In genomic region chr16:67645397-67646121, GRCh38 we compare ENCODE assay signal across 9 cellular contexts. TPM values are rescaled to one million over a fixed set of nuclear protein-coding genes. Genes with fewer than 3 reads are reported as not detected.
A peak's percentile ranks its signal among the peaks of the same experiment; 100 is the strongest.
DNase-seq lines count a peak whose midpoint lies in the region; ATAC-seq, FAIRE-seq and TF ChIP-seq lines count a peak whose summit lies in the region.
"Had no signal": no experiment of that assay in that cellular context is flagged by ENCODE, and none has a peak within 500 bp of the region (broad histone marks: within the 10 kb centered on the region; RNA-seq: fewer than 3 reads in every experiment).

No MANE protein-coding gene starts in this region.

- no peak for TF ChIP-seq POLR2A in H1 (IDR thresholded peaks at IDR 0.05; ENCODE audit: control extremely low read depth in 1 of 2, low read depth in 2 of 2, low read length in 2 of 2)

- H3K27ac ChIP-seq in KMS-11 (peak overlapping the region; percentile 87), H1 (ENCODE audit: low read depth, low read length) (no peak overlapping the region), thymus (ENCODE audit: low read depth) (peak overlapping the region; percentile 89)

- peaks cover 6% of the 10 kb centered on the region; the same call in 1 of the 2 replicates for H3K23me2 ChIP-seq in H1 (ENCODE audit: low read depth, low read length)

- POLR2A ChIA-PET in H1 (lab: Charles Lee; ENCODE audit: partially characterized antibody): interaction anchor here (0.5 to 4.5 kb wide), 8 partner anchors 12 to 125 kb away, joined by 3 to 27 read pairs (median 4); partner anchors contain the start of genes ACD, CTCF and PARD6A

- peaks cover 29% of the 10 kb centered on the region for H3K4me1 Mint-ChIP-seq in activated naive CD4-positive, alpha-beta T cell treated with anti-CD3 and anti-CD28 coated beads, Interleukin-2, amount 10 ng/mL, durations not matched to agents 7 days and 5 days

- H2BK15ac ChIP-seq in H1 (ENCODE audit: low read length): peak overlapping the region; percentile 72; the same call in 1 of the 2 replicates

- H4K91ac ChIP-seq in H1 (replicated peaks; ENCODE audit: insufficient read length, low read length): peak overlapping the region; percentile 42

- H3K18ac ChIP-seq in H1 (ENCODE audit: extremely low read depth, low read length): no peak overlapping the region; the same call in 1 of the 2 replicates

- H3K79me1 ChIP-seq in H1 (ENCODE audit: low read depth, low read length): no peaks in the 10 kb centered on the region

- no peak overlapping the region for H3K23ac ChIP-seq in H1 (ENCODE audit: insufficient read length)

- H3K27me3 Mint-ChIP-seq in activated naive CD4-positive, alpha-beta T cell treated with anti-CD3 and anti-CD28 coated beads, Interleukin-2, amount 10 ng/mL, durations not matched to agents 7 days and 5 days: no peaks in the 10 kb centered on the region

- peak overlapping the region; percentile 88 for H2AFZ ChIP-seq in KMS-11 (ENCODE audit: low read depth)
- peak overlapping the region; percentile 54; the same call in 1 of the 2 replicates for H2AFZ ChIP-seq in H1 (ENCODE audit: low read length)

- no peak for TF ChIP-seq RAD21 in H1 (IDR thresholded peaks at IDR 0.05 in 1 of 2, conservative IDR thresholded peaks at IDR 0.05 in 1 of 2; ENCODE audit: low read depth in 2 of 2, low read length in 2 of 2)

- no peaks in the 10 kb centered on the region for H3K9me3 Mint-ChIP-seq in activated naive CD4-positive, alpha-beta T cell treated with anti-CD3 and anti-CD28 coated beads, Interleukin-2, amount 10 ng/mL, durations not matched to agents 7 days and 5 days

- peak overlapping the region; percentile 87; the same call in 1 of the 2 replicates for H4K8ac ChIP-seq in H1 (ENCODE audit: extremely low read depth, insufficient read depth, low read length)

- H3K4me1 ChIP-seq in KMS-11 (ENCODE audit: low read depth, poor library complexity, severe bottlenecking) (peaks cover 12% of the 10 kb centered on the region), H1 (replicated peaks in 1 of 4; ENCODE audit: control insufficient read depth in 3 of 4, insufficient read depth in 4 of 4, low read length in 3 of 4) (peaks cover 0 to 16% (median 6%) of the 10 kb centered on the region in 4 experiments; a peak in 5 of 7 replicates), thymus (ENCODE audit: control insufficient read depth, insufficient read depth, low read length) (peaks cover 6% of the 10 kb centered on the region)

- no peak overlapping the region for H2AK5ac ChIP-seq in H1 (ENCODE audit: low read depth, low read length)

- DNase-seq in activated naive CD4-positive, alpha-beta T cell treated with anti-CD3 and anti-CD28 coated beads, Interleukin-2, amount 10 ng/mL, durations not matched to agents 7 days and 5 days: no peak
- no peak for DNase-seq in activated naive CD4-positive, alpha-beta T cell treated with anti-CD3 and anti-CD28 coated beads, Interleukin-2, amount 50 U/mL, for 16 hours
- no peak for DNase-seq in H1 (ENCODE audit: low read depth in 1 of 2, low spot score in 2 of 2)
- DNase-seq in MV-4-11 (lab: John Stamatoyannopoulos, UW): no peak

- peak overlapping the region; percentile 94 for H3K27ac Mint-ChIP-seq in activated naive CD4-positive, alpha-beta T cell treated with anti-CD3 and anti-CD28 coated beads, Interleukin-2, amount 10 ng/mL, durations not matched to agents 7 days and 5 days

- no peak overlapping the region for H2BK20ac ChIP-seq in H1 (ENCODE audit: low read length)

- H3K36me3 ChIP-seq in KMS-11 (ENCODE audit: insufficient read depth) (no peaks in the 10 kb centered on the region; the same call in 1 of the 2 replicates), H1 (ENCODE audit: control insufficient read depth in 2 of 4, insufficient read depth in 4 of 4, low read length in 3 of 4) (no peaks in the 10 kb centered on the region), thymus (ENCODE audit: control insufficient read depth, insufficient read depth) (peaks cover 46% of the 10 kb centered on the region)

- peak overlapping the region; percentile 85 for H3K4ac ChIP-seq in H1 (replicated peaks; ENCODE audit: insufficient read length, low read depth, low read length)

- no peaks in the 10 kb centered on the region for H3K27me3 ChIP-seq in KMS-11 (ENCODE audit: insufficient read depth, low read depth)
- H3K27me3 ChIP-seq in H1 (replicated peaks in 1 of 4; ENCODE audit: control insufficient read depth in 3 of 4, extremely low read depth in 1 of 4, insufficient read depth in 3 of 4, low read length in 3 of 4): peaks cover 3 to 33% (median 19%) of the 10 kb centered on the region in 4 experiments; a peak in 6 of 7 replicates
- H3K27me3 ChIP-seq in thymus (ENCODE audit: control insufficient read depth, insufficient read depth): no peaks in the 10 kb centered on the region

- H3K9ac ChIP-seq in KMS-11 (peak overlapping the region; percentile 96), H1 (replicated peaks in 1 of 4; ENCODE audit: extremely low read depth in 1 of 4, low read depth in 3 of 4, low read length in 3 of 4) (peak overlapping the region in 1 of 4 experiments; percentile 3; a peak in 1 of 7 replicates)

- TF ChIP-seq EP300 in H1 (IDR thresholded peaks at IDR 0.05; ENCODE audit: borderline replicate concordance in 1 of 2, low read depth in 2 of 2, low read length in 2 of 2): no peak

- 0 out of 2 replicates have a peak overlapping the region, but pooled peaks have one; percentile 39 for H2BK12ac ChIP-seq in H1 (ENCODE audit: low read depth, low read length)

- H2BK5ac ChIP-seq in H1 (ENCODE audit: low read depth, low read length): no peak overlapping the region

- no peak for FAIRE-seq in H1 (lab: Jason Lieb, UNC)

- H3K4me3 ChIP-seq in KMS-11 (IDR thresholded peaks at IDR 0.05; ENCODE audit: insufficient read depth, low read depth, low read length): no peak overlapping the region
- peak overlapping the region; percentile 25 to 61 (median 30) for H3K4me3 ChIP-seq in H1 (ENCODE audit: extremely low read depth in 1 of 4, insufficient read depth in 2 of 4, low read depth in 3 of 4, low read length in 4 of 4)
- H3K4me3 ChIP-seq in thymus (ENCODE audit: low read length): peak overlapping the region; percentile 82

- peaks cover 22% of the 10 kb centered on the region for H3K36me3 Mint-ChIP-seq in activated naive CD4-positive, alpha-beta T cell treated with anti-CD3 and anti-CD28 coated beads, Interleukin-2, amount 10 ng/mL, durations not matched to agents 7 days and 5 days

- CTCF ChIA-PET in activated naive CD4-positive, alpha-beta T cell treated with anti-CD3 and anti-CD28 coated beads, Interleukin-2, amount 10 ng/mL, durations not matched to agents 7 days and 5 days (lab: Charles Lee): interaction anchor here (0.5 to 9.6 kb wide), 22 partner anchors 10 to 292 kb away, joined by 3 to 238 read pairs (median 4); partner anchors contain the start of genes ACD, ATP6V0D1, C16orf86 and CTCF
- CTCF ChIA-PET in H1 (lab: Charles Lee; ENCODE audit: partially characterized antibody): interaction anchor here (0.6 to 18.0 kb wide), 30 partner anchors 10 to 212 kb away, joined by 3 to 202 read pairs (median 4); partner anchors contain the start of genes ACD, C16orf86, ENKD1 and PARD6A

- WGBS in H1 (ENCODE audit: extremely low coverage in 1 of 2, insufficient coverage in 1 of 2, insufficient read length in 1 of 2, insufficient replicate concordance in 2 of 2, low coverage in 1 of 2, low lambda C conversion rate in 2 of 2, missing lambda C conversion rate in 1 of 2), 2 experiments: 76% methylated on average over 14 of the region's 15 CpGs; no CpG with 5 or more reads in 1 of the 2 experiments
- WGBS in thymus: 57% methylated on average over 15 of the region's 15 CpGs

- H4K20me1 ChIP-seq in KMS-11 (ENCODE audit: insufficient read depth) (no peaks in the 10 kb centered on the region), H1 (replicated peaks in 1 of 2; ENCODE audit: control insufficient read depth in 1 of 2, insufficient read depth in 2 of 2, low read length in 2 of 2) (peaks cover 3 to 7% of the 10 kb centered on the region in 2 experiments)

- H4K5ac ChIP-seq in H1 (ENCODE audit: insufficient read length, low read depth, low read length): no peak overlapping the region

- no peaks in the 10 kb centered on the region for H3K9me3 ChIP-seq in H1 (ENCODE audit: insufficient read depth in 2 of 2, low read depth in 1 of 2, low read length in 1 of 2)
- H3K9me3 ChIP-seq in thymus (ENCODE audit: control insufficient read depth): no peaks in the 10 kb centered on the region

- ATAC-seq in HG03354 (IDR thresholded peaks at IDR 0.05; ENCODE audit: poor library complexity, severe bottlenecking, unreplicated experiment): no peak
- no peak for ATAC-seq in HG02798 (IDR thresholded peaks at IDR 0.05; ENCODE audit: poor library complexity, unreplicated experiment)

- H3K4me3 Mint-ChIP-seq in activated naive CD4-positive, alpha-beta T cell treated with anti-CD3 and anti-CD28 coated beads, Interleukin-2, amount 10 ng/mL, durations not matched to agents 7 days and 5 days: peak overlapping the region; percentile 90

- TF ChIP-seq CTCF in KMS-11 (conservative IDR thresholded peaks at IDR 0.05; ENCODE audit: low read depth, low read length): no peak
- no peak for TF ChIP-seq CTCF in H1 (IDR thresholded peaks at IDR 0.05; ENCODE audit: control extremely low read depth in 1 of 3, insufficient read depth in 1 of 3, low read depth in 1 of 3, low read length in 3 of 3)

- H2BK120ac ChIP-seq in H1 (replicated peaks; ENCODE audit: low read depth, low read length): no peak overlapping the region

- H3K56ac ChIP-seq in H1 (replicated peaks; ENCODE audit: insufficient read length, low read depth, low read length): peak overlapping the region; percentile 52

- peaks cover 10% of the 10 kb centered on the region; the same call in 1 of the 2 replicates for H3K79me2 ChIP-seq in KMS-11 (ENCODE audit: insufficient read depth, low read depth)
- H3K79me2 ChIP-seq in H1 (ENCODE audit: control insufficient read depth in 1 of 2, insufficient read depth in 2 of 2, low read length in 2 of 2): no peaks in the 10 kb centered on the region

- H3K14ac ChIP-seq in H1 (ENCODE audit: insufficient read length): no peak overlapping the region

- H3K4me2 ChIP-seq in KMS-11 (peak overlapping the region; percentile 52), H1 (ENCODE audit: insufficient read depth in 1 of 2, low read depth in 2 of 2, low read length in 2 of 2) (peak overlapping the region; percentile 22 to 71)

RNA-seq across cellular contexts. Expression of gene CARMIL2, which starts 0.6 kb away (rescaled TPM):
- 34.5 and 36.7 TPM in 2 replicates for total RNA-seq in H1 (2021; fragmentation: NEBNext Ultra II Directional; extraction: Animal tissue kit (Norgen Biotek cat#: 25700))
- 15.7 and 29.8 TPM in 2 replicates for polyA plus RNA-seq in H1 (2011; rRNA removed)
- polyA plus RNA-seq in H1 (2011; cell fraction: cytosol; rRNA removed): 16.3 TPM
- polyA plus RNA-seq in H1 (2011; cell fraction: nucleus; rRNA removed): 110 TPM
- polyA plus RNA-seq in H1 (2012, experiment 1 of 2): 15.1 to 29.6 TPM (median 24.7 TPM) in 4 replicates
- 20.2 TPM for polyA plus RNA-seq in H1 (2012, experiment 2 of 2)
- 26.1 TPM for polyA plus RNA-seq in H1 (2013, experiment 1 of 2)
- 23.1 TPM for polyA plus RNA-seq in H1 (2013, experiment 2 of 2)
- 10.4 and 13.2 TPM in 2 replicates for polyA minus RNA-seq in H1 (2011; rRNA and poly(A)+ RNA removed)
- polyA minus RNA-seq in H1 (2011; cell fraction: cytosol; rRNA and poly(A)+ RNA removed): 17.1 TPM
- polyA minus RNA-seq in H1 (2011; cell fraction: nucleus; rRNA and poly(A)+ RNA removed): 35.2 TPM
- polyA plus RNA-seq in thymus: 85.6 TPM

RNA-seq across cellular contexts. Expression of gene ACD, which starts 14.5 kb away (rescaled TPM):
- 34.8 and 35.8 TPM in 2 replicates for total RNA-seq in H1 (2021; fragmentation: NEBNext Ultra II Directional; extraction: Animal tissue kit (Norgen Biotek cat#: 25700))
- polyA plus RNA-seq in H1 (2011; rRNA removed): 58.0 and 81.7 TPM in 2 replicates
- polyA plus RNA-seq in H1 (2011; cell fraction: cytosol; rRNA removed): 34.3 TPM
- polyA plus RNA-seq in H1 (2011; cell fraction: nucleus; rRNA removed): 79.1 TPM
- polyA plus RNA-seq in H1 (2012, experiment 1 of 2): 37.3 to 46.0 TPM (median 44.3 TPM) in 4 replicates
- polyA plus RNA-seq in H1 (2012, experiment 2 of 2): 52.7 TPM
- polyA plus RNA-seq in H1 (2013, experiment 1 of 2): 38.0 TPM
- polyA plus RNA-seq in H1 (2013, experiment 2 of 2): 35.8 TPM
- 18.5 and 23.8 TPM in 2 replicates for polyA minus RNA-seq in H1 (2011; rRNA and poly(A)+ RNA removed)
- polyA minus RNA-seq in H1 (2011; cell fraction: cytosol; rRNA and poly(A)+ RNA removed): 28.0 TPM
- 26.7 TPM for polyA minus RNA-seq in H1 (2011; cell fraction: nucleus; rRNA and poly(A)+ RNA removed)
- 23.4 TPM for polyA plus RNA-seq in thymus

RNA-seq across cellular contexts. Expression of gene PARD6A, which starts 15.2 kb away (rescaled TPM):
- total RNA-seq in H1 (2021; fragmentation: NEBNext Ultra II Directional; extraction: Animal tissue kit (Norgen Biotek cat#: 25700)): 14.4 and 15.1 TPM in 2 replicates
- polyA plus RNA-seq in H1 (2011; rRNA removed) (21.8 and 28.6 TPM in 2 replicates), thymus (5.9 TPM)
- polyA plus RNA-seq in H1 (2011; cell fraction: cytosol; rRNA removed): 16.3 TPM
- polyA plus RNA-seq in H1 (2011; cell fraction: nucleus; rRNA removed): 19.6 TPM
- polyA plus RNA-seq in H1 (2012, experiment 1 of 2): 7.8 to 16.8 TPM (median 12.8 TPM) in 4 replicates
- polyA plus RNA-seq in H1 (2012, experiment 2 of 2): 19.7 TPM
- 11.5 TPM for polyA plus RNA-seq in H1 (2013, experiment 1 of 2)
- 11.4 TPM for polyA plus RNA-seq in H1 (2013, experiment 2 of 2)
- 5.2 and 6.0 TPM in 2 replicates for polyA minus RNA-seq in H1 (2011; rRNA and poly(A)+ RNA removed)
- polyA minus RNA-seq in H1 (2011; cell fraction: cytosol; rRNA and poly(A)+ RNA removed): 4.8 TPM
- polyA minus RNA-seq in H1 (2011; cell fraction: nucleus; rRNA and poly(A)+ RNA removed): 5.4 TPM

RNA-seq across cellular contexts. Expression of gene ENKD1, which starts 21.0 kb away (rescaled TPM):
- 9.6 and 12.9 TPM in 2 replicates for total RNA-seq in H1 (2021; fragmentation: NEBNext Ultra II Directional; extraction: Animal tissue kit (Norgen Biotek cat#: 25700))
- polyA plus RNA-seq in H1 (2011; rRNA removed): 16.0 and 16.1 TPM in 2 replicates
- 15.7 TPM for polyA plus RNA-seq in H1 (2011; cell fraction: cytosol; rRNA removed)
- polyA plus RNA-seq in H1 (2011; cell fraction: nucleus; rRNA removed): 28.3 TPM
- polyA plus RNA-seq in H1 (2012, experiment 1 of 2): 10.8 to 13.3 TPM (median 11.6 TPM) in 4 replicates
- 8.8 TPM for polyA plus RNA-seq in H1 (2012, experiment 2 of 2)
- 9.3 TPM for polyA plus RNA-seq in H1 (2013, experiment 1 of 2)
- 8.1 TPM for polyA plus RNA-seq in H1 (2013, experiment 2 of 2)
- 1.3 and 2.9 TPM in 2 replicates for polyA minus RNA-seq in H1 (2011; rRNA and poly(A)+ RNA removed)
- 5.9 TPM for polyA minus RNA-seq in H1 (2011; cell fraction: cytosol; rRNA and poly(A)+ RNA removed)
- 9.0 TPM for polyA minus RNA-seq in H1 (2011; cell fraction: nucleus; rRNA and poly(A)+ RNA removed)
- polyA plus RNA-seq in thymus: 31.3 TPM

RNA-seq across cellular contexts. Expression of gene C16orf86, which starts 21.1 kb away (rescaled TPM):
- 2.0 and 2.3 TPM in 2 replicates for total RNA-seq in H1 (2021; fragmentation: NEBNext Ultra II Directional; extraction: Animal tissue kit (Norgen Biotek cat#: 25700))
- polyA plus RNA-seq in H1 (2011; rRNA removed) (1.4 and 2.4 TPM in 2 replicates), thymus (9.4 TPM)
- 3.3 TPM for polyA plus RNA-seq in H1 (2011; cell fraction: cytosol; rRNA removed)
- 4.8 TPM for polyA plus RNA-seq in H1 (2011; cell fraction: nucleus; rRNA removed)
- 1.3 to 2.3 TPM (median 1.7 TPM) in 4 replicates for polyA plus RNA-seq in H1 (2012, experiment 1 of 2)
- 2.9 TPM for polyA plus RNA-seq in H1 (2012, experiment 2 of 2)
- polyA plus RNA-seq in H1 (2013, experiment 1 of 2): 1.8 TPM
- 1.6 TPM for polyA plus RNA-seq in H1 (2013, experiment 2 of 2)
- 0.20 and 0.47 TPM in 2 replicates for polyA minus RNA-seq in H1 (2011; rRNA and poly(A)+ RNA removed)
- polyA minus RNA-seq in H1 (2011; cell fraction: cytosol; rRNA and poly(A)+ RNA removed): 2.2 TPM
- 0.80 TPM for polyA minus RNA-seq in H1 (2011; cell fraction: nucleus; rRNA and poly(A)+ RNA removed)
- total RNA-seq: Daoy had no signal
